Comparison of ENCODE assay signal across 10 cellular contexts in the genomic region with DNA sequence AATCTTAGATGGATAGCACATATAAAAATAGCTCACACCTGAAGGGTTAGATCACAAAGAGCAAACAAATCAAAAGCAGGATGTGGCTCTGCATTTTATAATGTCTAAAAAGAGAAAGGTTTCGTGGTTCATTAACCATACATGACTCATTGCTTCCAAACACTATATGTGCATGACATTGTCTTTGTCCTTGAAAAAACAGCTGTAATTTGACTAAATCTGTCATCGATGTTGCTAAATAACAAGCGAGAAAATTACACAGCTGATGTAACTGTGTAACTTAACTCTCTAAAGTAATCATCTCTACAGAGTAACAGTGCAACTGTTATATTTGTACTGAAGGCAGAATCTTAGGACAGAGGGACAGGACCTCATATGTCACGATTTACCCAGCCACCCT.
DNase-seq lines count a peak whose midpoint lies in the region; ATAC-seq and TF ChIP-seq lines count a peak whose summit lies in the region.
"Had no signal": no experiment of that assay in that cellular context is flagged by ENCODE, and none has a peak within 500 bp of the region (broad histone marks: within the 10 kb centered on the region; RNA-seq: fewer than 3 reads in every experiment).

No MANE protein-coding gene starts in this region.

- peak; percentile 49 for ATAC-seq in HG03342 (IDR thresholded peaks at IDR 0.05; ENCODE audit: unreplicated experiment)
- ATAC-seq in foreskin keratinocyte = no peak
- ATAC-seq: left ventricle myocardium superior had no signal

- DNase-seq in Daoy (ENCODE audit: low read depth) (peak; percentile 7), NCI-H774 (lab: John Stamatoyannopoulos, UW) (peak; percentile 42), foreskin keratinocyte (peak; percentile 41 to 58), LoVo (ENCODE audit: low spot score) (no peak), HuH-7.5 (ENCODE audit: low spot score) (no peak)
- no peak for DNase-seq in activated CD4-positive, alpha-beta T cell treated with anti-CD3 and anti-CD28 coated beads for 48 hours
- DNase-seq in activated CD4-positive, alpha-beta T cell treated with anti-CD3 and anti-CD28 coated beads, Interleukin-2, amount 50 U/mL, for 4 hours = no peak
- DNase-seq: left ventricle myocardium superior; stimulated activated CD4-positive, alpha-beta T cell treated with anti-CD3 and anti-CD28 coated beads, Interleukin-4, amount 100 ng/mL, for 1 hour had no signal

- no peaks in the 10 kb centered on the region for H3K4me1 ChIP-seq in foreskin keratinocyte

- no peak for TF ChIP-seq CTCF in foreskin keratinocyte (conservative IDR thresholded peaks at IDR 0.05)

- no peak overlapping the region for H3K27ac ChIP-seq in foreskin keratinocyte

- no peaks in the 10 kb centered on the region for H3K27me3 ChIP-seq in foreskin keratinocyte

Comparison
In these comparisons a context has a peak if more than half of its experiments do, and no peak if none do; other contexts are left out.
1. DNase-seq: peak in Daoy (single experiment), NCI-H774 (single experiment) and foreskin keratinocyte (2 of 2); none in LoVo (single experiment), HuH-7.5 (single experiment), activated CD4-positive, alpha-beta T cell treated with anti-CD3 and anti-CD28 coated beads for 48 hours (single experiment) and activated CD4-positive, alpha-beta T cell treated with anti-CD3 and anti-CD28 coated beads, Interleukin-2, amount 50 U/mL, for 4 hours (0 of 2).